ENCODE assay signal across 10 cellular contexts in genomic region chr3:14405120-14405885, GRCh38. TPM values are rescaled to one million over a fixed set of nuclear protein-coding genes. Genes with fewer than 3 reads are reported as not detected.
A peak's percentile ranks its signal among the peaks of the same experiment; 100 is the strongest.
DNase-seq lines count a peak whose midpoint lies in the region; ATAC-seq and TF ChIP-seq lines count a peak whose summit lies in the region.
"Had no signal": no experiment of that assay in that cellular context is flagged by ENCODE, and none has a peak within 500 bp of the region (broad histone marks: within the 10 kb centered on the region; RNA-seq: fewer than 3 reads in every experiment).

No MANE protein-coding gene starts in this region.

- peak overlapping the region in 1 of 2 experiments; percentile 86; a peak in 2 of 4 replicates for H3K4me3 ChIP-seq in SK-N-SH (ENCODE audit: low read depth in 2 of 2, low read length in 1 of 2)
- peak overlapping the region; percentile 87 to 88 for H3K4me3 ChIP-seq in Panc1 (ENCODE audit: low read depth in 2 of 2, low read length in 2 of 2)
- H3K4me3 ChIP-seq in esophagus muscularis mucosa, result peak overlapping the region in 1 of 4 donors; percentile 60
- H3K4me3 ChIP-seq in gastrocnemius medialis, result peak overlapping the region in 3 of 4 donors; percentile 75 to 94 (median 90)

- POLR2A ChIA-PET in SK-N-SH (lab: Yijun Ruan, JAX) (no interaction called here), Panc1 (lab: Charles Lee) (no interaction called here)

- no peak for TF ChIP-seq EP300 in SK-N-SH (IDR thresholded peaks at IDR 0.05; ENCODE audit: borderline replicate concordance in 1 of 2, low read depth in 1 of 2, low read length in 1 of 2)
- TF ChIP-seq EP300 in esophagus muscularis mucosa (IDR thresholded peaks at IDR 0.05), result no peak

- peaks cover 73% of the 10 kb centered on the region for H3K79me2 ChIP-seq in SK-N-SH (ENCODE audit: insufficient read depth)

- no peak overlapping the region for H3K9ac ChIP-seq in SK-N-SH

- in situ Hi-C loops in Panc1 (cut with HindIII; ENCODE audit: low pct_unique_long_range_greater_than_20kb, low sequenced_read_pairs) (no loop called here), gastrocnemius medialis (cut with MboI; ENCODE audit: low sequenced_read_pairs in 4 of 4) (loop anchor here in 2 of 4 donors (10.0 kb wide), 1 partner anchor 59 kb away; no protein-coding TSS in a partner anchor)

- DNase-seq in SK-N-SH (no peak), Panc1 (ENCODE audit: low read depth, low spot score) (no peak), esophagus muscularis mucosa (ENCODE audit: extremely low spot score) (no peak), gastrocnemius medialis (no peak), NCI-H2227 (lab: John Stamatoyannopoulos, UW; ENCODE audit: unreplicated experiment) (no peak), 8988T (no peak)
- no peak for DNase-seq in stimulated activated CD4-positive, alpha-beta T cell treated with anti-CD3 and anti-CD28 coated beads, Interleukin-2, amount 100 ng/mL, for 48 hours
- DNase-seq: NCI-H1092 treated with DMSO at 0.1 percent for 48 hours had no signal

- TSS peak; percentile 59 for BruUV-seq in Panc1 (replicated peaks; lab: Mats Ljungman, UMichigan)

- H3K9me2 ChIP-seq in SK-N-SH, result no peaks in the 10 kb centered on the region

- H3K27me3 ChIP-seq in SK-N-SH (ENCODE audit: insufficient read depth), result no peaks in the 10 kb centered on the region
- no peaks in the 10 kb centered on the region for H3K27me3 ChIP-seq in Panc1 (ENCODE audit: control insufficient read depth, insufficient read depth, low read length)
- H3K27me3 ChIP-seq in esophagus muscularis mucosa, result no peaks in the 10 kb centered on the region
- no peaks in the 10 kb centered on the region for H3K27me3 ChIP-seq in gastrocnemius medialis

- H3K36me3 ChIP-seq in SK-N-SH (replicated peaks in 1 of 2; ENCODE audit: control insufficient read depth in 1 of 2, insufficient read depth in 2 of 2, low read length in 1 of 2), result peaks cover 0 to 3% of the 10 kb centered on the region in 2 experiments
- H3K36me3 ChIP-seq in Panc1 (ENCODE audit: control insufficient read depth, insufficient read depth, low read length), result no peaks in the 10 kb centered on the region; the same call in 1 of the 2 replicates
- no peaks in the 10 kb centered on the region for H3K36me3 ChIP-seq in esophagus muscularis mucosa
- no peaks in the 10 kb centered on the region for H3K36me3 ChIP-seq in gastrocnemius medialis

- TF ChIP-seq RAD21 in SK-N-SH (IDR thresholded peaks at IDR 0.05; ENCODE audit: low read length), result no peak

- no peak for TF ChIP-seq POLR2A in esophagus muscularis mucosa (IDR thresholded peaks at IDR 0.05; ENCODE audit: low read depth)
- no peak for TF ChIP-seq POLR2A in gastrocnemius medialis (IDR thresholded peaks at IDR 0.05)

- no peaks in the 10 kb centered on the region for H3K9me3 ChIP-seq in SK-N-SH
- no peaks in the 10 kb centered on the region for H3K9me3 ChIP-seq in Panc1 (ENCODE audit: control insufficient read depth, insufficient read depth, low read depth, low read length)
- no peaks in the 10 kb centered on the region for H3K9me3 ChIP-seq in esophagus muscularis mucosa
- H3K9me3 ChIP-seq in gastrocnemius medialis, result no peaks in the 10 kb centered on the region

- CTCF ChIA-PET in SK-N-SH (lab: Yijun Ruan, JAX), result interaction anchor here (0.7 to 3.3 kb wide), 7 partner anchors 11 to 144 kb away, joined by 3 to 13 read pairs (median 4); no protein-coding TSS in a partner anchor
- CTCF ChIA-PET in Panc1 (lab: Charles Lee), result interaction anchor here (0.8 to 1.5 kb wide), 2 partner anchors 45 to 202 kb away, joined by 3 to 4 read pairs; no protein-coding TSS in a partner anchor

- 79% methylated on average over 7 of the region's 7 CpGs for WGBS in SK-N-SH (ENCODE audit: low lambda C conversion rate)
- WGBS in esophagus muscularis mucosa, result 59% methylated on average over 7 of the region's 7 CpGs

- peaks cover 28% of the 10 kb centered on the region for H4K20me1 ChIP-seq in SK-N-SH (ENCODE audit: insufficient read depth)

- intact Hi-C loops in Panc1 (cut with micrococcal nuclease; ENCODE audit: unreplicated experiment) (loop anchor here (10.0 kb wide), 1 partner anchor 49 kb away; no protein-coding TSS in a partner anchor), esophagus muscularis mucosa (cut with DNase I) (no loop called here), gastrocnemius medialis (cut with DNase I; ENCODE audit: low total_unique reads) (loop anchor here (10.0 kb wide), 1 partner anchor 201 kb away; no protein-coding TSS in a partner anchor)

- ATAC-seq in SK-N-SH treated with all-trans-retinoic acid at 6 μM for 48 hours (no peak), Panc1 (no peak), gastrocnemius medialis (no peak)

- no peak overlapping the region for H3K27ac ChIP-seq in SK-N-SH (ENCODE audit: low read depth in 2 of 2, low read length in 1 of 2)
- H3K27ac ChIP-seq in Panc1 (ENCODE audit: low read length), result peak overlapping the region; percentile 85
- peak overlapping the region; percentile 3 to 89 (median 34) for H3K27ac ChIP-seq in esophagus muscularis mucosa (replicated peaks in 1 of 4)
- H3K27ac ChIP-seq in gastrocnemius medialis, result peak overlapping the region; percentile 96 to 97 (median 96)
- H3K27ac ChIP-seq: 22Rv1 had no signal

- H3F3A ChIP-seq in SK-N-SH (replicated peaks; ENCODE audit: insufficient read depth), result peaks cover 7% of the 10 kb centered on the region

- no peak overlapping the region for H2AFZ ChIP-seq in SK-N-SH (ENCODE audit: low read depth)

- H3K4me1 ChIP-seq in SK-N-SH (ENCODE audit: control insufficient read depth in 1 of 2, insufficient read depth in 2 of 2, low read depth in 1 of 2, low read length in 1 of 2) (peaks cover 14 to 24% of the 10 kb centered on the region in 2 experiments; a peak in 3 of 4 replicates), Panc1 (ENCODE audit: control insufficient read depth, insufficient read depth, low read length) (peaks cover 39% of the 10 kb centered on the region), esophagus muscularis mucosa (peaks cover 32 to 57% (median 52%) of the 10 kb centered on the region in 4 donors), gastrocnemius medialis (peaks cover 60 to 64% of the 10 kb centered on the region in 2 donors)

- TF ChIP-seq CTCF in SK-N-SH (IDR thresholded peaks at IDR 0.05) (no peak), Panc1 (IDR thresholded peaks at IDR 0.05) (no peak), esophagus muscularis mucosa (IDR thresholded peaks at IDR 0.05) (no peak), gastrocnemius medialis (IDR thresholded peaks at IDR 0.05 in 4 of 5, conservative IDR thresholded peaks at IDR 0.05 in 1 of 5) (no peak)

- peak overlapping the region; percentile 88 for H3K4me2 ChIP-seq in SK-N-SH

TF ChIP-seq in SK-N-SH, 30 proteins besides CTCF, POLR2A, EP300 and RAD21 (continues in another document):
- no peak for TF ChIP-seq TEAD4 (IDR thresholded peaks at IDR 0.05; ENCODE audit: borderline replicate concordance, insufficient read depth)

TF ChIP-seq in SK-N-SH treated with all-trans-retinoic acid at 6 μM for 48 hours, 23 proteins besides CTCF, POLR2A, EP300 and RAD21 (continues in another document):
- TF ChIP-seq, protein P1, sequence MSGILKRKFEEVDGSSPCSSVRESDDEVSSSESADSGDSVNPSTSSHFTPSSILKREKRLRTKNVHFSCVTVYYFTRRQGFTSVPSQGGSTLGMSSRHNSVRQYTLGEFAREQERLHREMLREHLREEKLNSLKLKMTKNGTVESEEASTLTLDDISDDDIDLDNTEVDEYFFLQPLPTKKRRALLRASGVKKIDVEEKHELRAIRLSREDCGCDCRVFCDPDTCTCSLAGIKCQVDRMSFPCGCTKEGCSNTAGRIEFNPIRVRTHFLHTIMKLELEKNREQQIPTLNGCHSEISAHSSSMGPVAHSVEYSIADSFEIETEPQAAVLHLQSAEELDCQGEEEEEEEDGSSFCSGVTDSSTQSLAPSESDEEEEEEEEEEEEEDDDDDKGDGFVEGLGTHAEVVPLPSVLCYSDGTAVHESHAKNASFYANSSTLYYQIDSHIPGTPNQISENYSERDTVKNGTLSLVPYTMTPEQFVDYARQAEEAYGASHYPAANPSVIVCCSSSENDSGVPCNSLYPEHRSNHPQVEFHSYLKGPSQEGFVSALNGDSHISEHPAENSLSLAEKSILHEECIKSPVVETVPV (CRISPR knock-in tag; IDR thresholded peaks at IDR 0.05), result no peak
- TF ChIP-seq PATZ1 (CRISPR knock-in tag; IDR thresholded peaks at IDR 0.05; ENCODE audit: borderline replicate concordance) (no peak), POU6F1 (CRISPR knock-in tag; IDR thresholded peaks at IDR 0.05; ENCODE audit: borderline replicate concordance, low read depth) (no peak), RARB (CRISPR knock-in tag; IDR thresholded peaks at IDR 0.05) (no peak), ISL1 (CRISPR knock-in tag; IDR thresholded peaks at IDR 0.05) (no peak)

RNA-seq across cellular contexts. Expression of gene SLC6A6, which starts 2.9 kb away (rescaled TPM):
- 19.1 and 22.0 TPM in 2 replicates for polyA plus RNA-seq in SK-N-SH (2012; rRNA removed)
- 13.1 and 16.4 TPM in 2 replicates for polyA plus RNA-seq in SK-N-SH (2012; cell fraction: cytosol; rRNA removed)
- polyA plus RNA-seq in SK-N-SH (2012; cell fraction: nucleus; rRNA removed), result 30.9 and 43.9 TPM in 2 replicates
- 61.0 TPM for total RNA-seq in Panc1 (2021; ENCODE audit: unreplicated experiment)
- 53.8 TPM for polyA plus RNA-seq in Panc1 (2012; ENCODE audit: insufficient read length)
- total RNA-seq in esophagus muscularis mucosa, result 10 to 100 TPM; 15.0 to 36.2 (median 23.7) TPM
- 100 to 1,000 TPM in 2 of 4 donors, 10 to 100 TPM in 2; 42.1 to 119 (median 88.7) TPM for total RNA-seq in gastrocnemius medialis

Comparison
In these comparisons a context has a peak if more than half of its experiments do, and no peak if none do; other contexts are left out.
1. H3K27ac ChIP-seq: peak in Panc1 (single experiment), esophagus muscularis mucosa (4 of 4) and gastrocnemius medialis (4 of 4); none in SK-N-SH (0 of 2).